Comparison of ENCODE assay signal across 1 cellular context in the genomic region with DNA sequence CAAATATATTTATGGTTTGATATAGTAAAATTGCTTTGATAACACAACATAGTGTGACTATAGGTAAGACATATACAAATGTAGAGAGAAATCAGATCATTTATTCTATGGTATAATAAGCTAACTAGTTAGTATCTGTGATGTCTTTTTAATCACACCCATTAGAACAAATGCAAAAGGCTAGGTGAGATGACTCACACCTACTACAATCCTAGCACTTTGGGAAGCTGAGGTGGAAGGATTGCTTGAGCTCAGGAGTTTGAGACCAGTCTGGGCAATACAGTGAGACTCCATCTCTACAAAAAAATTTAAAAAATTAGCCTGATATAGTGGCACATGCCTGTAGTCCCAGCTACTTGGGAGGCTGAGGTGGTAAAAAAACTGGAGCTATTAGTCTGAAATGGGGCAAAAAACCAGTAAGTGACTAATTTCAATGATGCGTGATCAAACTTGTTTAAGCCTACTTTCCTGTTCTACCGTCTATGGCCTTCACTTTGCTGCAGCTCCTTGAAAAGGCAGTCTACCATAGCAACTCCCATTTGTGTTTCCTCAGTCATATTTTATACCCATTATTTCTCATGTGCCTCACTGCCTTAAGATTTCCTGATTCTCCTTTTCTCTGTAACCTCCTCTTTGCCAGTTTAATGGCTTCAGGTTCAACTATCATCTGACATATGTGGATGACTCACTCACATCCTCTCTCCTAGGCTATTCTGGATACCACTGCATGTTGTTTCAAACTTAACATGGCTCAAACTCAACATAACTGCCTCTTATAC.
TF ChIP-seq lines count a peak whose summit lies in the region.

No MANE protein-coding gene starts in this region.

TF ChIP-seq in endothelial cell of umbilical vein, 7 proteins besides CTCF, POLR2A, EP300 and RAD21:
- TF ChIP-seq JUN (IDR thresholded peaks at IDR 0.05; ENCODE audit: borderline replicate concordance, insufficient read depth, insufficient read length, low read depth) (peak; percentile 60), FOS (IDR thresholded peaks at IDR 0.05; ENCODE audit: borderline replicate concordance, insufficient read depth, low read length) (peak; percentile 72)
- TF ChIP-seq, protein P1, sequence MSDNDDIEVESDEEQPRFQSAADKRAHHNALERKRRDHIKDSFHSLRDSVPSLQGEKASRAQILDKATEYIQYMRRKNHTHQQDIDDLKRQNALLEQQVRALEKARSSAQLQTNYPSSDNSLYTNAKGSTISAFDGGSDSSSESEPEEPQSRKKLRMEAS (IDR thresholded peaks at IDR 0.05; ENCODE audit: insufficient read depth, insufficient read length): no peak
